In genomic region chr10:119289227-119289925, GRCh38 we compare ENCODE assay signal across 15 cellular contexts.
DNase-seq lines count a peak whose midpoint lies in the region; ATAC-seq, FAIRE-seq and TF ChIP-seq lines count a peak whose summit lies in the region.
"Had no signal": no experiment of that assay in that cellular context is flagged by ENCODE, and none has a peak within 500 bp of the region (broad histone marks: within the 10 kb centered on the region; RNA-seq: fewer than 3 reads in every experiment).

No MANE protein-coding gene starts in this region.

- no peaks in the 10 kb centered on the region for H3K36me3 ChIP-seq in BLaER1 treated with 17β-estradiol and CSF1 and Interleukin-3, amounts not matched to agents 10 nM and 100 nM
- H3K36me3 ChIP-seq in Peyer's patch (no peaks in the 10 kb centered on the region), ovary (no peaks in the 10 kb centered on the region)

- ATAC-seq in GM18870 (IDR thresholded peaks at IDR 0.05; ENCODE audit: unreplicated experiment) (no peak), GM21825 (IDR thresholded peaks at IDR 0.05; ENCODE audit: unreplicated experiment) (no peak)

- no peak overlapping the region for H3K27ac ChIP-seq in BLaER1 treated with 17β-estradiol and CSF1 and Interleukin-3, amounts not matched to agents 10 nM and 100 nM
- H3K27ac ChIP-seq in Peyer's patch: peak overlapping the region; percentile 1 to 63 (median 30)
- H3K27ac ChIP-seq in ovary: peak overlapping the region; percentile 46 to 87
- H3K27ac ChIP-seq: epithelial cell of prostate had no signal

- H3K4me1 ChIP-seq in BLaER1 treated with 17β-estradiol and CSF1 and Interleukin-3, amounts not matched to agents 10 nM and 100 nM: peaks cover 6 to 33% (median 14%) of the 10 kb centered on the region in 10 experiments; a peak in 15 of 20 replicates
- H3K4me1 ChIP-seq in Peyer's patch: peaks cover under 1 to 72% (median 11%) of the 10 kb centered on the region in 4 donors
- H3K4me1 ChIP-seq in ovary (ENCODE audit: insufficient read depth): peaks cover 51% of the 10 kb centered on the region

- no peak for DNase-seq in Peyer's patch
- peak; percentile 57 for DNase-seq in globus pallidus (ENCODE audit: low spot score)
- DNase-seq in ovary: peak in 2 of 5 donors; percentile 56 to 69
- DNase-seq in NCI-H1092 (lab: John Stamatoyannopoulos, UW): no peak
- DNase-seq in H54 (ENCODE audit: insufficient read length, low spot score): no peak
- DNase-seq: activated gamma-delta T cell treated with Interleukin-2 at 50 U/mL for 16 hours; kidney; NCI-H748 treated with DMSO at 0.1 percent for 48 hours; stimulated activated CD4-positive, alpha-beta T cell treated with anti-CD3 and anti-CD28 coated beads, Interleukin-15, amount 100 ng/mL, for 24 hours had no signal

- 62 to 64% (median 62%) methylated on average over 8 of the region's 8 CpGs for WGBS in ovary, 3 donors

- no peaks in the 10 kb centered on the region for H3K9me3 ChIP-seq in BLaER1 treated with 17β-estradiol and CSF1 and Interleukin-3, amounts not matched to agents 10 nM and 100 nM (replicated peaks in 1 of 11)
- no peaks in the 10 kb centered on the region for H3K9me3 ChIP-seq in Peyer's patch
- H3K9me3 ChIP-seq in ovary: no peaks in the 10 kb centered on the region

- no peak overlapping the region for H3K4me3 ChIP-seq in BLaER1 treated with 17β-estradiol and CSF1 and Interleukin-3, amounts not matched to agents 10 nM and 100 nM
- H3K4me3 ChIP-seq in Peyer's patch: no peak overlapping the region
- no peak overlapping the region for H3K4me3 ChIP-seq in ovary

- intact Hi-C loops in ovary (cut with DNase I): loop anchor here in 2 of 4 donors (10.0 kb wide), 2 partner anchors 75 to 125 kb away; no protein-coding TSS in a partner anchor

- no peak for TF ChIP-seq EP300 in ovary (IDR thresholded peaks at IDR 0.05)

- TF ChIP-seq POLR2A in Peyer's patch (IDR thresholded peaks at IDR 0.05) (no peak), ovary (IDR thresholded peaks at IDR 0.05) (no peak), H54 (IDR thresholded peaks at IDR 0.05; ENCODE audit: low read depth, low read length) (no peak)

- no peak for FAIRE-seq in H54 (lab: Jason Lieb, UNC)
- FAIRE-seq: D721Med, kidney, urothelium cell line had no signal

- H3K4me2 ChIP-seq in BLaER1 treated with 17β-estradiol and CSF1 and Interleukin-3, amounts not matched to agents 10 nM and 100 nM: peak overlapping the region in 8 of 11 experiments; percentile 1 to 42 (median 8); a peak in 5 of 22 replicates

- H4K20me1 ChIP-seq in BLaER1 treated with 17β-estradiol and CSF1 and Interleukin-3, amounts not matched to agents 10 nM and 100 nM: no peaks in the 10 kb centered on the region; a peak in 1 of 22 replicates

- H3K9ac ChIP-seq in BLaER1 treated with 17β-estradiol and CSF1 and Interleukin-3, amounts not matched to agents 10 nM and 100 nM: no peak overlapping the region

- no peaks in the 10 kb centered on the region for H3K27me3 ChIP-seq in BLaER1 treated with 17β-estradiol and CSF1 and Interleukin-3, amounts not matched to agents 10 nM and 100 nM
- no peaks in the 10 kb centered on the region for H3K27me3 ChIP-seq in Peyer's patch
- H3K27me3 ChIP-seq in ovary: no peaks in the 10 kb centered on the region

- TF ChIP-seq CTCF in Peyer's patch (IDR thresholded peaks at IDR 0.05) (no peak), ovary (IDR thresholded peaks at IDR 0.05) (no peak)

Comparison
In these comparisons a context has a peak if more than half of its experiments do, and no peak if none do; other contexts are left out.
1. H3K27ac ChIP-seq: peak in Peyer's patch (4 of 4) and ovary (2 of 2); none in BLaER1 treated with 17β-estradiol and CSF1 and Interleukin-3, amounts not matched to agents 10 nM and 100 nM (0 of 11).